ENCODE assay signal across 8 cellular contexts in genomic region chr6:17589402-17590116, GRCh38. TPM values are rescaled to one million over a fixed set of nuclear protein-coding genes. Genes with fewer than 3 reads are reported as not detected.
A peak's percentile ranks its signal among the peaks of the same experiment; 100 is the strongest.
DNase-seq lines count a peak whose midpoint lies in the region; ATAC-seq and TF ChIP-seq lines count a peak whose summit lies in the region.

No MANE protein-coding gene starts in this region.

- H3K4me3 ChIP-seq in lower lobe of right lung: no peak overlapping the region
- no peak overlapping the region for H3K4me3 ChIP-seq in psoas muscle

- TF ChIP-seq CTCF in WTC11 (IDR thresholded peaks at IDR 0.05) (no peak), lower lobe of right lung (IDR thresholded peaks at IDR 0.05) (no peak), psoas muscle (IDR thresholded peaks at IDR 0.05) (no peak)

- H3K27me3 ChIP-seq in lower lobe of right lung (ENCODE audit: low read depth) (no peaks in the 10 kb centered on the region), psoas muscle (ENCODE audit: insufficient read depth in 3 of 3, low read length in 2 of 3) (no peaks in the 10 kb centered on the region)

- H3K9me3 ChIP-seq in lower lobe of right lung: no peaks in the 10 kb centered on the region
- no peaks in the 10 kb centered on the region for H3K9me3 ChIP-seq in psoas muscle

- no peaks in the 10 kb centered on the region for H3K36me3 ChIP-seq in lower lobe of right lung
- H3K36me3 ChIP-seq in psoas muscle (ENCODE audit: insufficient read depth in 1 of 2, low read depth in 1 of 2): no peaks in the 10 kb centered on the region

- H3K36me3 Mint-ChIP-seq in WTC11: no peaks in the 10 kb centered on the region

- intact Hi-C loops in lower lobe of right lung (cut with DNase I) (loop anchor here (10.0 kb wide), 1 partner anchor 115 kb away; no protein-coding TSS in a partner anchor), psoas muscle (cut with DNase I) (loop anchor here in 1 of 2 donors (10.0 kb wide), 1 partner anchor 215 kb away; no protein-coding TSS in a partner anchor)

- ATAC-seq in HG02623 (IDR thresholded peaks at IDR 0.05; ENCODE audit: unreplicated experiment) (peak; percentile 41), WTC11 (peak; percentile 63), lower lobe of right lung (peak; percentile 88), HG02763 (IDR thresholded peaks at IDR 0.05; ENCODE audit: unreplicated experiment) (no peak), psoas muscle (no peak)

- H3K27ac ChIP-seq in lower lobe of right lung (no peak overlapping the region), psoas muscle (no peak overlapping the region)

- no peak overlapping the region for H3K27ac Mint-ChIP-seq in WTC11

- CTCF ChIA-PET in WTC11 (lab: Charles Lee): interaction anchor here (0.6 to 1.0 kb wide), 4 partner anchors 10 to 422 kb away, joined by 3 to 6 read pairs (median 4); partner anchors contain the start of genes FAM8A1 and RBM24

- 79 to 85% (median 81%) methylated on average over 5 of the region's 5 CpGs for WGBS in psoas muscle, 3 donors

- H3K9me3 Mint-ChIP-seq in WTC11: no peaks in the 10 kb centered on the region

- no peaks in the 10 kb centered on the region for H3K27me3 Mint-ChIP-seq in WTC11 (ENCODE audit: low read depth)

- peak; percentile 56 for DNase-seq in DMS79 treated with DMSO at 0.1 percent for 48 hours (lab: John Stamatoyannopoulos, UW)
- no peak for DNase-seq in WTC11 (ENCODE audit: low spot score)
- no peak for DNase-seq in lower lobe of right lung
- no peak for DNase-seq in NCI-H1092 (lab: John Stamatoyannopoulos, UW)
- no peak for DNase-seq in T-helper 9 cell
- DNase-seq in psoas muscle: no peak

- H3K4me1 ChIP-seq in lower lobe of right lung (peaks cover 10% of the 10 kb centered on the region), psoas muscle (no peaks in the 10 kb centered on the region)

- POLR2A ChIA-PET in WTC11 (lab: Charles Lee): interaction anchor here (1.0 kb wide), 1 partner anchor 10 kb away, joined by 4 read pairs; the partner anchor contains the start of gene FAM8A1

- no peak overlapping the region for H3K4me3 Mint-ChIP-seq in WTC11

- no peaks in the 10 kb centered on the region for H3K4me1 Mint-ChIP-seq in WTC11

TF ChIP-seq in WTC11, 78 proteins besides CTCF, POLR2A, EP300 and RAD21 (continues in another document):
- TF ChIP-seq CBFB (CRISPR knock-in tag; IDR thresholded peaks at IDR 0.05; ENCODE audit: low read depth): no peak
- no peak for TF ChIP-seq CREM (CRISPR knock-in tag; IDR thresholded peaks at IDR 0.05)
- TF ChIP-seq ETV6 (CRISPR knock-in tag; IDR thresholded peaks at IDR 0.05): no peak
- no peak for TF ChIP-seq USF2 (CRISPR knock-in tag; IDR thresholded peaks at IDR 0.05)
- no peak for TF ChIP-seq ZNF219 (CRISPR knock-in tag; IDR thresholded peaks at IDR 0.05; ENCODE audit: borderline replicate concordance)
- no peak for TF ChIP-seq HMGA2 (CRISPR knock-in tag; IDR thresholded peaks at IDR 0.05)
- no peak for TF ChIP-seq NFE2L1 (CRISPR knock-in tag; IDR thresholded peaks at IDR 0.05)
- TF ChIP-seq GABPB1 (CRISPR knock-in tag; IDR thresholded peaks at IDR 0.05): no peak
- TF ChIP-seq FOXJ3 (CRISPR knock-in tag; IDR thresholded peaks at IDR 0.05; ENCODE audit: borderline replicate concordance): no peak
- TF ChIP-seq ATF2 (CRISPR knock-in tag; IDR thresholded peaks at IDR 0.05; ENCODE audit: borderline replicate concordance, low read depth): no peak
- no peak for TF ChIP-seq E2F1 (CRISPR knock-in tag; IDR thresholded peaks at IDR 0.05)
- TF ChIP-seq EMX1 (CRISPR knock-in tag; IDR thresholded peaks at IDR 0.05): no peak
- TF ChIP-seq RELA (CRISPR knock-in tag; IDR thresholded peaks at IDR 0.05; ENCODE audit: borderline replicate concordance): no peak
- TF ChIP-seq PREB (CRISPR knock-in tag; IDR thresholded peaks at IDR 0.05; ENCODE audit: borderline replicate concordance): no peak
- no peak for TF ChIP-seq AR (CRISPR knock-in tag; IDR thresholded peaks at IDR 0.05)
- TF ChIP-seq ZNF281 (CRISPR knock-in tag; IDR thresholded peaks at IDR 0.05): no peak
- no peak for TF ChIP-seq MYBL2 (CRISPR knock-in tag; IDR thresholded peaks at IDR 0.05)
- TF ChIP-seq FOXK1 (CRISPR knock-in tag; IDR thresholded peaks at IDR 0.05): no peak

RNA-seq across cellular contexts. Expression of gene FAM8A1, which starts 10.5 kb away (rescaled TPM):
- total RNA-seq in WTC11 (2021): 8.5 to 10.3 TPM (median 9.4 TPM) in 3 replicates
- 29.8 TPM for total RNA-seq in lower lobe of right lung
- 10 to 100 TPM; 16.4 to 21.6 (median 18.6) TPM for total RNA-seq in psoas muscle
- 10 to 100 TPM; 10.2 to 47.2 (median 12.8) TPM for polyA plus RNA-seq in psoas muscle

Comparison
In these comparisons a context has a peak if more than half of its experiments do, and no peak if none do; other contexts are left out.
1. ATAC-seq: peak in HG02623 (single experiment), WTC11 (single experiment) and lower lobe of right lung (2 of 2); none in HG02763 (single experiment) and psoas muscle (0 of 4).